8 cellular contexts compared by ENCODE assay signal in the genomic region with DNA sequence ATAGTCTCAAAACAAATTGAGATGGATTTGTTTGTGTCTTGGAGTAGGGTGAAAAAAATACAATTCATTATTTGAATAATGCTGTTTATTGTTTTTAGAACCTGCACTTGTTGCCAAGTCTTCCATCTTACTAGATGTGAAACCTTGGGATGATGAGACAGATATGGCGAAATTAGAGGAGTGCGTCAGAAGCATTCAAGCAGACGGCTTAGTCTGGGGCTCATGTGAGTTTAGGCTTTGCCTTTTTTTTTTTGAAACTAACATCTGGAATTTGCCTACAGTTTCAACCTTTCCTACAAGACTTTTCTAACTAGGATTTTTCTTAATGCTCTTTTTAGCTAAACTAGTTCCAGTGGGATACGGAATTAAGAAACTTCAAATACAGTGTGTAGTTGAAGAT. TPM values are rescaled to one million over a fixed set of nuclear protein-coding genes. Genes with fewer than 3 reads are reported as not detected.
DNase-seq lines count a peak whose midpoint lies in the region; ATAC-seq and TF ChIP-seq lines count a peak whose summit lies in the region.
"Not testable (repeated sequence)": the region's sequence is repeated elsewhere in the genome, so short reads cannot be mapped to it uniquely, and the experiment has no call there.

No MANE protein-coding gene starts in this region.

- intact Hi-C loops in PC-9 (cut with micrococcal nuclease; ENCODE audit: unreplicated experiment): loop anchor here (5.0 kb wide), 1 partner anchor 50 kb away; a partner anchor contains a TSS
- intact Hi-C loops in activated CD4-positive, alpha-beta T cell treated with anti-CD3 and anti-CD28 coated beads for 36 hours (cut with DNase I, micrococcal nuclease): loop anchor here (5.0 kb wide), 5 partner anchors 100 to 1460 kb away; a partner anchor contains a TSS
- intact Hi-C loops in activated naive CD4-positive, alpha-beta T cell treated with anti-CD3 and anti-CD28 coated beads for 36 hours (cut with micrococcal nuclease): loop anchor here (2.0 kb wide), 1 partner anchor 396 kb away; no protein-coding TSS in a partner anchor
- intact Hi-C loops in MCF 10A (cut with micrococcal nuclease): loop anchor here (5.0 to 10.0 kb wide), 2 partner anchors 282 to 395 kb away; a partner anchor contains a TSS

- H3K9ac ChIP-seq in BLaER1: peak overlapping the region; percentile 41

- H3K4me3 Mint-ChIP-seq in HFFc6: peak overlapping the region; percentile 51
- peak overlapping the region; percentile 97 for H3K4me3 Mint-ChIP-seq in activated CD4-positive, alpha-beta T cell treated with anti-CD3 and anti-CD28 coated beads for 36 hours
- peak overlapping the region; percentile 96 for H3K4me3 Mint-ChIP-seq in activated naive CD4-positive, alpha-beta T cell treated with anti-CD3 and anti-CD28 coated beads for 36 hours
- not testable (repeated sequence) for H3K4me3 Mint-ChIP-seq in MCF 10A (ENCODE audit: unreplicated experiment)
- H3K4me3 Mint-ChIP-seq in neural crest cell: peak overlapping the region; percentile 52

- H3K9me2 ChIP-seq in PC-9 (ENCODE audit: insufficient read depth): not testable (repeated sequence)

- DNase-seq in HFFc6; PC-9; activated CD4-positive, alpha-beta T cell treated with anti-CD3 and anti-CD28 coated beads for 36 hours; activated naive CD4-positive, alpha-beta T cell treated with anti-CD3 and anti-CD28 coated beads for 36 hours; neural crest cell (ENCODE audit: low read depth, low spot score): not testable (repeated sequence)
- DNase-seq in MCF 10A (ENCODE audit: unreplicated experiment): peak; percentile 43
- peak; percentile 22 for DNase-seq in fibroblast of the aortic adventitia (ENCODE audit: low read depth)

- H3K4me1 ChIP-seq in BLaER1 (peaks cover 33% of the 10 kb centered on the region), PC-9 (replicated peaks; ENCODE audit: insufficient read depth) (peaks cover 13% of the 10 kb centered on the region)

- H3K4me1 Mint-ChIP-seq in HFFc6 (ENCODE audit: low read depth): peaks cover 45% of the 10 kb centered on the region
- peaks cover 36% of the 10 kb centered on the region for H3K4me1 Mint-ChIP-seq in activated CD4-positive, alpha-beta T cell treated with anti-CD3 and anti-CD28 coated beads for 36 hours
- H3K4me1 Mint-ChIP-seq in activated naive CD4-positive, alpha-beta T cell treated with anti-CD3 and anti-CD28 coated beads for 36 hours (ENCODE audit: low read depth): peaks cover 42% of the 10 kb centered on the region
- H3K4me1 Mint-ChIP-seq in MCF 10A (ENCODE audit: insufficient read depth, unreplicated experiment): peaks cover 22% of the 10 kb centered on the region
- peaks cover 50% of the 10 kb centered on the region for H3K4me1 Mint-ChIP-seq in neural crest cell

- not testable (repeated sequence) for H3K27me3 Mint-ChIP-seq in HFFc6 (ENCODE audit: insufficient read depth); activated CD4-positive, alpha-beta T cell treated with anti-CD3 and anti-CD28 coated beads for 36 hours; activated naive CD4-positive, alpha-beta T cell treated with anti-CD3 and anti-CD28 coated beads for 36 hours (ENCODE audit: low read depth); MCF 10A (ENCODE audit: insufficient read depth, unreplicated experiment); neural crest cell (ENCODE audit: low read depth)

- H3K9me3 Mint-ChIP-seq in HFFc6; activated CD4-positive, alpha-beta T cell treated with anti-CD3 and anti-CD28 coated beads for 36 hours (ENCODE audit: low read depth); activated naive CD4-positive, alpha-beta T cell treated with anti-CD3 and anti-CD28 coated beads for 36 hours; MCF 10A (ENCODE audit: unreplicated experiment); neural crest cell: not testable (repeated sequence)

- H3F3A ChIP-seq in PC-9 (ENCODE audit: insufficient read depth, low read depth): peaks cover 22% of the 10 kb centered on the region

- H3K27me3 ChIP-seq in BLaER1; PC-9 (ENCODE audit: insufficient read depth, low read depth): not testable (repeated sequence)

- H3K4me3 ChIP-seq in BLaER1; PC-9; fibroblast of the aortic adventitia (ENCODE audit: low read depth, low read length): not testable (repeated sequence)

- not testable (repeated sequence) for H2AFZ ChIP-seq in PC-9

- H3K9me3 ChIP-seq in BLaER1; PC-9 (ENCODE audit: insufficient read depth, low read depth): not testable (repeated sequence)

- not testable (repeated sequence) for BruUV-seq in PC-9 (replicated peaks; lab: Mats Ljungman, UMichigan); MCF 10A (replicated peaks; lab: Mats Ljungman, UMichigan)

- H4K20me1 ChIP-seq in BLaER1: peaks cover 44% of the 10 kb centered on the region
- not testable (repeated sequence) for H4K20me1 ChIP-seq in PC-9 (ENCODE audit: insufficient read depth)

- peaks cover 48% of the 10 kb centered on the region for H3K79me2 ChIP-seq in PC-9 (ENCODE audit: low read depth)

- peaks cover 57% of the 10 kb centered on the region for H3K36me3 ChIP-seq in BLaER1
- H3K36me3 ChIP-seq in PC-9 (ENCODE audit: low read depth): peaks cover 28% of the 10 kb centered on the region

- POLR2A ChIA-PET in PC-9 (lab: Charles Lee; ENCODE audit: unreplicated experiment): not testable (repeated sequence)
- POLR2A ChIA-PET in activated CD4-positive, alpha-beta T cell treated with anti-CD3 and anti-CD28 coated beads for 36 hours (lab: Charles Lee): interaction anchor here (0.7 kb wide), 1 partner anchor 14 kb away, joined by 4 read pairs; no protein-coding TSS in a partner anchor
- POLR2A ChIA-PET in MCF 10A (lab: Yijun Ruan, JAX): interaction anchor here (0.7 to 4.1 kb wide), 4 partner anchors 36 to 113 kb away, joined by 3 to 30 read pairs (median 5); a partner anchor contains a TSS

- H3K27ac ChIP-seq in BLaER1, PC-9: not testable (repeated sequence)

- TF ChIP-seq CTCF in HFFc6 (IDR thresholded peaks at IDR 0.05); PC-9 (conservative IDR thresholded peaks at IDR 0.05); MCF 10A (IDR thresholded peaks at IDR 0.05; ENCODE audit: unreplicated experiment); fibroblast of the aortic adventitia (IDR thresholded peaks at IDR 0.05; ENCODE audit: insufficient read depth, low read length); neural crest cell (conservative IDR thresholded peaks at IDR 0.05): not testable (repeated sequence)

- H3K4me2 ChIP-seq in BLaER1: peak overlapping the region; percentile 95; the same call in 1 of the 2 replicates
- peak overlapping the region; percentile 36; the same call in 1 of the 2 replicates for H3K4me2 ChIP-seq in PC-9

- H3K27ac Mint-ChIP-seq in HFFc6 (peak overlapping the region; percentile 29), MCF 10A (ENCODE audit: low read depth, unreplicated experiment) (peak overlapping the region; percentile 49)
- peak overlapping the region; percentile 76 for H3K27ac Mint-ChIP-seq in activated CD4-positive, alpha-beta T cell treated with anti-CD3 and anti-CD28 coated beads for 36 hours
- peak overlapping the region; percentile 70 for H3K27ac Mint-ChIP-seq in activated naive CD4-positive, alpha-beta T cell treated with anti-CD3 and anti-CD28 coated beads for 36 hours
- not testable (repeated sequence) for H3K27ac Mint-ChIP-seq in neural crest cell (ENCODE audit: unreplicated experiment)

- peaks cover 46% of the 10 kb centered on the region for H3K36me3 Mint-ChIP-seq in HFFc6 (ENCODE audit: low read depth)
- peaks cover 59% of the 10 kb centered on the region for H3K36me3 Mint-ChIP-seq in activated CD4-positive, alpha-beta T cell treated with anti-CD3 and anti-CD28 coated beads for 36 hours (ENCODE audit: low read depth)
- peaks cover 49% of the 10 kb centered on the region for H3K36me3 Mint-ChIP-seq in activated naive CD4-positive, alpha-beta T cell treated with anti-CD3 and anti-CD28 coated beads for 36 hours (ENCODE audit: low read depth)
- peaks cover 75% of the 10 kb centered on the region for H3K36me3 Mint-ChIP-seq in MCF 10A (ENCODE audit: insufficient read depth, unreplicated experiment)
- peaks cover 27% of the 10 kb centered on the region for H3K36me3 Mint-ChIP-seq in neural crest cell (ENCODE audit: low read depth)

- ATAC-seq in activated CD4-positive, alpha-beta T cell treated with anti-CD3 and anti-CD28 coated beads for 36 hours: not testable (repeated sequence)

- CTCF ChIA-PET in PC-9 (lab: Charles Lee); activated CD4-positive, alpha-beta T cell treated with anti-CD3 and anti-CD28 coated beads for 36 hours (lab: Charles Lee): not testable (repeated sequence)
- CTCF ChIA-PET in activated naive CD4-positive, alpha-beta T cell treated with anti-CD3 and anti-CD28 coated beads for 36 hours (lab: Charles Lee): interaction anchor here (0.7 kb wide), 1 partner anchor 450 kb away, joined by 3 read pairs; no protein-coding TSS in a partner anchor
- CTCF ChIA-PET in MCF 10A (lab: Yijun Ruan, JAX): interaction anchor here (0.8 to 5.9 kb wide), 4 partner anchors 56 to 396 kb away, joined by 3 to 50 read pairs (median 8); no protein-coding TSS in a partner anchor

RNA-seq across cellular contexts. Expression of a gene that starts 2.7 kb away (rescaled TPM):
- total RNA-seq in HFFc6 (2021; fragmentation: NEBNext Ultra II Directional; extraction: Animal tissue kit (Norgen Biotek cat#: 25700)): 100 to 1,000 TPM; 588 to 647 (median 609) TPM
- total RNA-seq in PC-9 (2021) (328 and 367 TPM in 2 replicates), MCF 10A (2022) (1,045 and 1,110 TPM in 2 replicates), fibroblast of the aortic adventitia (ENCODE audit: low replicate concordance) (674 and 828 TPM in 2 replicates), neural crest cell (614 and 618 TPM in 2 replicates)
- total RNA-seq in activated CD4-positive, alpha-beta T cell treated with anti-CD3 and anti-CD28 coated beads for 36 hours: 1,000 to 10,000 TPM in 1 of 2 experiments, 100 to 1,000 TPM in 1; 983 to 1,166 TPM
- total RNA-seq in activated naive CD4-positive, alpha-beta T cell treated with anti-CD3 and anti-CD28 coated beads for 36 hours: 1,000 to 10,000 TPM; 1,328 to 1,373 TPM

RNA-seq across cellular contexts. Expression of a gene that starts 3.1 kb away (rescaled TPM):
- total RNA-seq in HFFc6 (2021; fragmentation: NEBNext Ultra II Directional; extraction: Animal tissue kit (Norgen Biotek cat#: 25700)): 10 to 100 TPM; 83.5 to 89.0 (median 84.6) TPM
- 60.7 and 68.9 TPM in 2 replicates for total RNA-seq in PC-9 (2021)
- 10 to 100 TPM; 70.6 to 90.4 TPM for total RNA-seq in activated CD4-positive, alpha-beta T cell treated with anti-CD3 and anti-CD28 coated beads for 36 hours
- 10 to 100 TPM; 81.1 to 83.3 TPM for total RNA-seq in activated naive CD4-positive, alpha-beta T cell treated with anti-CD3 and anti-CD28 coated beads for 36 hours
- 91.9 and 100 TPM in 2 replicates for total RNA-seq in MCF 10A (2022)
- total RNA-seq in fibroblast of the aortic adventitia (ENCODE audit: low replicate concordance): 121 and 148 TPM in 2 replicates
- 85.7 and 89.2 TPM in 2 replicates for total RNA-seq in neural crest cell
